ENCODE assay signal across 14 cellular contexts in genomic region chr2:39179974-39180960, GRCh38.
"Had no signal": no experiment of that assay in that cellular context is flagged by ENCODE, and none has a peak within 500 bp of the region (broad histone marks: within the 10 kb centered on the region; RNA-seq: fewer than 3 reads in every experiment).

No MANE protein-coding gene starts in this region.

- ATAC-seq: psoas muscle; right lobe of liver; stimulated activated naive CD8-positive, alpha-beta T cell treated with anti-CD3 and anti-CD28 coated beads, Interleukin-15, Interleukin-2, amounts not matched to agents 100 U/mL and 50 U/mL, for 24 hours had no signal

- H3K36me3 ChIP-seq: adrenal gland, left ventricle myocardium inferior, right lobe of liver, upper lobe of left lung had no signal

- H3K27me3 ChIP-seq: adrenal gland, dorsolateral prefrontal cortex, right lobe of liver, upper lobe of left lung had no signal

- DNase-seq: activated CD4-positive, alpha-beta T cell treated with anti-CD3 and anti-CD28 coated beads, Interleukin-2, amount 50 U/mL, for 48 hours; activated effector memory CD4-positive, alpha-beta T cell treated with Interleukin-2 at 50 U/mL for 16 hours; activated naive CD4-positive, alpha-beta T cell treated with anti-CD3 and anti-CD28 coated beads, Interleukin-2, amount 50 U/mL, for 16 hours; activated T-cell treated with anti-CD3 and anti-CD28 coated beads, Interleukin-2, amount 50 U/mL, for 24 hours; adrenal gland; dorsolateral prefrontal cortex; left ventricle myocardium inferior; psoas muscle; right lobe of liver; stimulated activated naive CD8-positive, alpha-beta T cell treated with anti-CD3 and anti-CD28 coated beads, Interleukin-15, Interleukin-2, amounts not matched to agents 100 U/mL and 50 U/mL, for 24 hours; upper lobe of left lung had no signal

- H3K27ac Mint-ChIP-seq: activated T-cell treated with anti-CD3 and anti-CD28 coated beads, Interleukin-2, amount 50 U/mL, for 24 hours; memory B cell; nephron had no signal

- H3K9me3 Mint-ChIP-seq: activated T-cell treated with anti-CD3 and anti-CD28 coated beads, Interleukin-2, amount 50 U/mL, for 24 hours; memory B cell; nephron had no signal

- H3K27me3 Mint-ChIP-seq: activated T-cell treated with anti-CD3 and anti-CD28 coated beads, Interleukin-2, amount 50 U/mL, for 24 hours; memory B cell had no signal

- H3K4me1 ChIP-seq: adrenal gland, left ventricle myocardium inferior, psoas muscle, right lobe of liver, upper lobe of left lung had no signal

- H3K4me3 Mint-ChIP-seq: activated T-cell treated with anti-CD3 and anti-CD28 coated beads, Interleukin-2, amount 50 U/mL, for 24 hours; memory B cell; nephron had no signal

- H3K27ac ChIP-seq: adrenal gland, dorsolateral prefrontal cortex, left ventricle myocardium inferior, psoas muscle, right lobe of liver, upper lobe of left lung had no signal

- H3K4me1 Mint-ChIP-seq: nephron had no signal

- H3K4me3 ChIP-seq: adrenal gland, dorsolateral prefrontal cortex, left ventricle myocardium inferior, psoas muscle, right lobe of liver, smooth muscle cell, upper lobe of left lung had no signal

- H3K4me2 ChIP-seq: smooth muscle cell had no signal
